6 cellular contexts compared by ENCODE assay signal in the genomic region with DNA sequence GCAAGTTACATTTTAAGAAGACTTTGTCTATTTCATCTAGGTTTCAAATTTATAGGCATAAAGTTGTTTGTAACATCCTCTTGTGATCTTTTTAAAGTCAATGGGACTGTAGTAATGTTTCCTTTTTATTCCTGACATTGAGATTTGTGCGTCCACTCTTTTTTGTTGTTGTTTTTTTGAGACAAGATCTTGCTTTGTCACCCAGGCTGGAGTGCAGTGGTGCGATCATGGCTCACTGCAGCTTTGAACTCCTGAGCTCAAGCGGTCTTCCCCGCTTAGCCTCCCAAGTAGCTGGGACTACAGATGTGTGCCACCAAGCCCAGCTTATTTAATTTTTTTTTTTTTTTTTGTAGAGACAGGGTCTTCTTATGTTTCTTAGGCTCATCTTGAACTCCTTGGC.
"Had no signal": no experiment of that assay in that cellular context is flagged by ENCODE, and none has a peak within 500 bp of the region (broad histone marks: within the 10 kb centered on the region; RNA-seq: fewer than 3 reads in every experiment).

No MANE protein-coding gene starts in this region.

- H3K27ac ChIP-seq: HL-60, KMS-11 had no signal

- H3K9ac ChIP-seq: KMS-11 had no signal

- DNase-seq: IMR-90, KBM-7, KG1 had no signal

- H3K4me2 ChIP-seq: KMS-11 had no signal

- FAIRE-seq: HTR-8/SVneo had no signal
